16 cellular contexts compared by ENCODE assay signal in genomic region chrX:1727531-1728027, GRCh38.
A peak's percentile ranks its signal among the peaks of the same experiment; 100 is the strongest.
DNase-seq lines count a peak whose midpoint lies in the region; ATAC-seq and TF ChIP-seq lines count a peak whose summit lies in the region.
"Had no signal": no experiment of that assay in that cellular context is flagged by ENCODE, and none has a peak within 500 bp of the region (broad histone marks: within the 10 kb centered on the region; RNA-seq: fewer than 3 reads in every experiment).

No MANE protein-coding gene starts in this region.

- no peak overlapping the region for H4K5ac ChIP-seq in H9 (ENCODE audit: insufficient read length, low read depth, low read length)

- no peak overlapping the region for H3K27ac ChIP-seq in H9 (ENCODE audit: insufficient read length, low read depth, low read length)
- peak overlapping the region in 1 of 2 experiments; percentile 77; a peak in 2 of 4 replicates for H3K27ac ChIP-seq in SK-N-SH (ENCODE audit: low read depth in 2 of 2, low read length in 1 of 2)
- H3K27ac ChIP-seq: gastrocnemius medialis, left lung had no signal

- H2AK5ac ChIP-seq in H9 (ENCODE audit: insufficient read length, low read length) = no peak overlapping the region

- H3K27ac Mint-ChIP-seq in H9 = no peak overlapping the region
- H3K27ac Mint-ChIP-seq: stimulated activated memory B cell treated with anti-CD40 and anti-IgM and Interleukin-4, amounts not matched to agents 10 μg/mL and 1 μg/mL and 100 μg/mL, for 72 hours had no signal

- H4K91ac ChIP-seq in H9 (ENCODE audit: insufficient read length, low read depth, low read length) = no peak overlapping the region

- no peak overlapping the region for H2BK120ac ChIP-seq in H9 (ENCODE audit: low read depth, low read length, poor library complexity, severe bottlenecking)

- H3K4me2 ChIP-seq in H9 (ENCODE audit: insufficient read depth, insufficient read length, low read length) (no peak overlapping the region), SK-N-SH (peak overlapping the region; percentile 65)

- H3K79me1 ChIP-seq in H9 (ENCODE audit: insufficient read depth, low read depth, low read length, poor library complexity, severe bottlenecking) = no peaks in the 10 kb centered on the region

- H3K4me3 ChIP-seq in SK-N-SH (ENCODE audit: low read depth in 2 of 2, low read length in 1 of 2) = no peak overlapping the region
- H3K4me3 ChIP-seq: gastrocnemius medialis, left lung had no signal

- no peak overlapping the region for H2BK15ac ChIP-seq in H9 (ENCODE audit: low read depth, low read length)

- H3K9ac ChIP-seq in H9 (ENCODE audit: extremely low read depth, insufficient read length, low read length) (no peak overlapping the region), SK-N-SH (no peak overlapping the region)

- H2BK12ac ChIP-seq in H9 (ENCODE audit: insufficient read length, low read depth, low read length) = no peak overlapping the region

- H3K9me3 Mint-ChIP-seq in H9 = peaks cover 0 to 3% of the 10 kb centered on the region in 2 experiments; a peak in 1 of 5 replicates
- H3K9me3 Mint-ChIP-seq: stimulated activated memory B cell treated with anti-CD40 and anti-IgM and Interleukin-4, amounts not matched to agents 10 μg/mL and 1 μg/mL and 100 μg/mL, for 72 hours had no signal

- no peaks in the 10 kb centered on the region for H3K9me2 ChIP-seq in SK-N-SH

- H3K36me3 ChIP-seq in SK-N-SH (replicated peaks in 1 of 2; ENCODE audit: control insufficient read depth in 1 of 2, insufficient read depth in 2 of 2, low read length in 1 of 2) = no peaks in the 10 kb centered on the region
- H3K36me3 ChIP-seq: gastrocnemius medialis, left lung had no signal

- no peaks in the 10 kb centered on the region for H3K23me2 ChIP-seq in H9 (ENCODE audit: insufficient read length, low read depth, low read length, poor library complexity, severe bottlenecking)

- H3T11ph ChIP-seq in H9 (ENCODE audit: low read length) = no peak overlapping the region

- ATAC-seq in HG02610 (IDR thresholded peaks at IDR 0.05; ENCODE audit: unreplicated experiment) (no peak), GM18858 (IDR thresholded peaks at IDR 0.05; ENCODE audit: unreplicated experiment) (no peak), left lobe of liver (no peak)
- ATAC-seq: gastrocnemius medialis; left lung; stimulated activated memory B cell treated with anti-CD40 and anti-IgM and Interleukin-4, amounts not matched to agents 10 μg/mL and 1 μg/mL and 100 μg/mL, for 72 hours had no signal

- POLR2A ChIA-PET in SK-N-SH (lab: Yijun Ruan, JAX) = no interaction called here

- H3F3A ChIP-seq in SK-N-SH (replicated peaks; ENCODE audit: insufficient read depth) = peaks cover 8% of the 10 kb centered on the region

- no peak overlapping the region for H3K23ac ChIP-seq in H9 (ENCODE audit: insufficient read length, low read depth, low read length)

- H3K4me3 Mint-ChIP-seq in H9 = no peak overlapping the region
- H3K4me3 Mint-ChIP-seq: stimulated activated memory B cell treated with anti-CD40 and anti-IgM and Interleukin-4, amounts not matched to agents 10 μg/mL and 1 μg/mL and 100 μg/mL, for 72 hours had no signal

- TF ChIP-seq RAD21 in SK-N-SH (IDR thresholded peaks at IDR 0.05; ENCODE audit: low read length) = no peak

- no peaks in the 10 kb centered on the region for H3K79me2 ChIP-seq in H9 (ENCODE audit: insufficient read depth, low read length)
- no peaks in the 10 kb centered on the region for H3K79me2 ChIP-seq in SK-N-SH (ENCODE audit: insufficient read depth)

- H3K36me3 Mint-ChIP-seq in H9 (ENCODE audit: insufficient read depth in 1 of 3, low read depth in 3 of 3) = no peaks in the 10 kb centered on the region; a peak in 1 of 7 replicates

- CTCF ChIA-PET in SK-N-SH (lab: Yijun Ruan, JAX) = no interaction called here

- H3K4ac ChIP-seq in H9 (ENCODE audit: low read depth, low read length) = no peak overlapping the region

- WGBS in H9 (ENCODE audit: extremely low coverage, insufficient read length, low lambda C conversion rate) = no CpG with 5 or more reads among the region's 11 CpGs
- 6% methylated on average over 7 of the region's 11 CpGs for WGBS in SK-N-SH (ENCODE audit: low lambda C conversion rate)

- H3K27me3 ChIP-seq in H9 (ENCODE audit: insufficient read depth, low read length) = no peaks in the 10 kb centered on the region
- H3K27me3 ChIP-seq in SK-N-SH (ENCODE audit: insufficient read depth) = no peaks in the 10 kb centered on the region
- H3K27me3 ChIP-seq: gastrocnemius medialis, left lung had no signal

- in situ Hi-C loops in ACHN (cut with HindIII; ENCODE audit: low pct_ligation_motif_present, low pct_unique_long_range_greater_than_20kb, low sequenced_read_pairs) = no loop called here

- H3K4me1 ChIP-seq in H9 (ENCODE audit: insufficient read depth, low read length) (no peaks in the 10 kb centered on the region), SK-N-SH (ENCODE audit: control insufficient read depth in 1 of 2, insufficient read depth in 2 of 2, low read depth in 1 of 2, low read length in 1 of 2) (no peaks in the 10 kb centered on the region)
- H3K4me1 ChIP-seq: gastrocnemius medialis, left lung had no signal

- H3K27me3 Mint-ChIP-seq in H9 (ENCODE audit: low read depth) = no peaks in the 10 kb centered on the region
- H3K27me3 Mint-ChIP-seq: stimulated activated memory B cell treated with anti-CD40 and anti-IgM and Interleukin-4, amounts not matched to agents 10 μg/mL and 1 μg/mL and 100 μg/mL, for 72 hours had no signal

- TF ChIP-seq EP300 in SK-N-SH (IDR thresholded peaks at IDR 0.05; ENCODE audit: borderline replicate concordance in 1 of 2, low read depth in 1 of 2, low read length in 1 of 2) = peak in 1 of 2 experiments; percentile 32; a peak in 1 of 4 replicates

- DNase-seq in ACHN = peak; percentile 42
- peak; percentile 74 for DNase-seq in H9
- DNase-seq in SK-N-SH = no peak
- DNase-seq in iPS DF 19.7 (ENCODE audit: low read depth, low spot score) = peak; percentile 74
- DNase-seq in NCI-H526 (lab: John Stamatoyannopoulos, UW) = no peak
- DNase-seq in left lobe of liver (ENCODE audit: low spot score) = no peak
- DNase-seq: activated T-cell treated with anti-CD3 and anti-CD28 coated beads for 4 hours; C1 segment of cervical spinal cord; effector CD4-positive, alpha-beta T cell; gastrocnemius medialis; left lung; NCI-H1694 treated with DMSO at 0.1 percent for 48 hours; occipital lobe had no signal

- H2BK20ac ChIP-seq in H9 (ENCODE audit: low read depth, low read length, poor library complexity, severe bottlenecking) = no peak overlapping the region

- H3K18ac ChIP-seq in H9 (ENCODE audit: insufficient read length, low read depth, low read length) = no peak overlapping the region

- H3K9me3 ChIP-seq in H9 (ENCODE audit: control insufficient read depth, low read depth, low read length) (no peaks in the 10 kb centered on the region), SK-N-SH (no peaks in the 10 kb centered on the region)
- H3K9me3 ChIP-seq: gastrocnemius medialis had no signal

- no peak overlapping the region for H3K56ac ChIP-seq in H9 (ENCODE audit: insufficient read length, low read depth, low read length)

- TF ChIP-seq CTCF in H9 (conservative IDR thresholded peaks at IDR 0.05) (no peak), SK-N-SH (IDR thresholded peaks at IDR 0.05) (no peak)

- H2BK5ac ChIP-seq in H9 (ENCODE audit: insufficient read length, low read length) = no peak overlapping the region

- H4K20me1 ChIP-seq in H9 (ENCODE audit: control insufficient read depth, insufficient read depth, insufficient read length) = no peaks in the 10 kb centered on the region
- H4K20me1 ChIP-seq in SK-N-SH (ENCODE audit: insufficient read depth) = no peaks in the 10 kb centered on the region

- no peak overlapping the region for H3K14ac ChIP-seq in H9 (ENCODE audit: insufficient read depth, low read length)

- H2AFZ ChIP-seq in H9 (ENCODE audit: low read length) (no peak overlapping the region), SK-N-SH (ENCODE audit: low read depth) (no peak overlapping the region)

- H3K4me1 Mint-ChIP-seq in H9 = peaks cover 0 to 5% of the 10 kb centered on the region in 2 experiments; a peak in 3 of 4 replicates
- H3K4me1 Mint-ChIP-seq: stimulated activated memory B cell treated with anti-CD40 and anti-IgM and Interleukin-4, amounts not matched to agents 10 μg/mL and 1 μg/mL and 100 μg/mL, for 72 hours had no signal

- H4K8ac ChIP-seq in H9 (replicated peaks; ENCODE audit: insufficient read length, low read depth, low read length) = no peak overlapping the region

TF ChIP-seq in SK-N-SH, 30 proteins besides CTCF, POLR2A, EP300 and RAD21 (continues in another document):
- TF ChIP-seq POLR2AphosphoS5 (IDR thresholded peaks at IDR 0.05; ENCODE audit: low read depth, low read length) = peak; percentile 38; the same call in 1 of the 2 replicates
- no peak for TF ChIP-seq MEF2A (IDR thresholded peaks at IDR 0.05; ENCODE audit: borderline replicate concordance, low read depth)
- TF ChIP-seq TAF1 (IDR thresholded peaks at IDR 0.05; ENCODE audit: borderline replicate concordance, low read depth, low read length) = no peak
- peak; percentile 94 for TF ChIP-seq FOSL2 (IDR thresholded peaks at IDR 0.05; ENCODE audit: borderline replicate concordance, low read depth)
- no peak for TF ChIP-seq GATA2 (CRISPR knock-in tag; IDR thresholded peaks at IDR 0.05)
- TF ChIP-seq FOXJ3 (CRISPR knock-in tag; IDR thresholded peaks at IDR 0.05) = no peak
- TF ChIP-seq NRF1 (IDR thresholded peaks at IDR 0.05; ENCODE audit: low read depth, low read length) = no peak
- peak; percentile 79 for TF ChIP-seq PBX3 (IDR thresholded peaks at IDR 0.05)
- peak; percentile 68; the same call in 1 of the 2 replicates for TF ChIP-seq TCF12 (IDR thresholded peaks at IDR 0.05)
- TF ChIP-seq JUND (IDR thresholded peaks at IDR 0.05) = peak; percentile 78
- TF ChIP-seq RFX5 (IDR thresholded peaks at IDR 0.05; ENCODE audit: low read length) = no peak
- TF ChIP-seq YY1 (IDR thresholded peaks at IDR 0.05; ENCODE audit: low read depth) = no peak
- TF ChIP-seq CHD2 (IDR thresholded peaks at IDR 0.05; ENCODE audit: low read length, partially characterized antibody) = no peak
- TF ChIP-seq MAX (IDR thresholded peaks at IDR 0.05; ENCODE audit: low read depth) = peak; percentile 89

Comparison
In these comparisons a context has a peak if more than half of its experiments do, and no peak if none do; other contexts are left out.
1. DNase-seq: peak in ACHN (single experiment), H9 (single experiment) and iPS DF 19.7 (single experiment); none in SK-N-SH (single experiment), NCI-H526 (0 of 2) and left lobe of liver (single experiment).